ENCODE assay signal across 8 cellular contexts in the genomic region with DNA sequence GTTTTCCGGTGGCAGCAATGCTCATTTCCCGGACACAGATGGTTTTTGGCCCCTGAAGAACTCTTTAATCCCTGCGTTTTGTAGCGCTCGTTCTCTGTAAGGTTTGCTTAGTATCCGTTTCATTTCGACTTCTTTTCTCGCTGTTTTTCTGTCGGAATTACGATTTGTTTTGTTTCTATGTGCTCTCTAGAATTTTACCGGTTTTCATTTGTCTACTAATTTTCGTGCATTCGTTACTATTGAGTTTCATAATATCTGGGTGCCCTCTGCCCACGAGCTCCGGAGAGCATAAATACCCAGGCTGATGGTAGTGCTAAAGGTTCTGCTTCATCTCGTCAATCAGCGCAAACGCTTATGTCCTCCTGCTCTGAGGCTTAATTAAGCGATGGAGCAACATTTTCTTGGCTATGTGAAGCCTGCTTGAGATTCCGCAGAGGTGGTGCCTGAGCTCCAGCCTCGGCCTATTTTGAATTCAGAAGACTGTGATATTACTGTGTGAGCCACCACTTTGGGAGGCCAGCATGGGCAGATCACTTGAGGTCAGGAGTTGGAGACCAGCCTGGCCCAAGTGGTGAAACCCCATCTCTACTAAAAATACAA. TPM values are rescaled to one million over a fixed set of nuclear protein-coding genes. Genes with fewer than 3 reads are reported as not detected.
DNase-seq lines count a peak whose midpoint lies in the region; FAIRE-seq and TF ChIP-seq lines count a peak whose summit lies in the region.

No MANE protein-coding gene starts in this region.

- H3K4me3 Mint-ChIP-seq in CD4-positive, alpha-beta memory T cell, result peak overlapping the region; percentile 93 to 100 (median 100)

- H3K79me2 ChIP-seq in OCI-LY7 (ENCODE audit: insufficient read depth, low read depth, low read length), result no peaks in the 10 kb centered on the region

- BruUV-seq in OCI-LY7 (replicated peaks; lab: Mats Ljungman, UMichigan), result no TSS peak

- no peaks in the 10 kb centered on the region for H3K36me3 ChIP-seq in CD4-positive, alpha-beta memory T cell (ENCODE audit: insufficient read depth, low read length)
- H3K36me3 ChIP-seq in OCI-LY7 (ENCODE audit: insufficient read depth, low read length) (no peaks in the 10 kb centered on the region), neuronal stem cell (replicated peaks in 1 of 2; ENCODE audit: control insufficient read depth in 2 of 2, insufficient read depth in 2 of 2, low read length in 2 of 2) (no peaks in the 10 kb centered on the region)

- POLR2A ChIA-PET in CD4-positive, alpha-beta memory T cell (lab: Charles Lee; ENCODE audit: partially characterized antibody), result interaction anchor here (0.6 to 14.8 kb wide), 16 partner anchors 9 to 608 kb away, joined by 3 to 991 read pairs (median 58); a partner anchor contains a TSS
- POLR2A ChIA-PET in OCI-LY7 (lab: Charles Lee), result interaction anchor here (0.8 to 6.6 kb wide), 6 partner anchors 13 to 125 kb away, joined by 3 to 71 read pairs (median 10); a partner anchor contains a TSS

- peak overlapping the region; percentile 93 for H3K27ac ChIP-seq in CD4-positive, alpha-beta memory T cell (ENCODE audit: low read depth, low read length)
- no peak overlapping the region for H3K27ac ChIP-seq in OCI-LY7 (ENCODE audit: low read depth, low read length, poor library complexity, severe bottlenecking)
- no peak overlapping the region for H3K27ac ChIP-seq in neuronal stem cell (replicated peaks; ENCODE audit: low read length)

- no peak overlapping the region for H3K18ac ChIP-seq in neuronal stem cell (ENCODE audit: low read length)

- H4K91ac ChIP-seq in neuronal stem cell (ENCODE audit: low read depth, low read length, poor library complexity), result no peak overlapping the region

- CTCF ChIA-PET in CD4-positive, alpha-beta memory T cell (lab: Charles Lee; ENCODE audit: partially characterized antibody), result interaction anchor here (0.6 to 11.0 kb wide), 10 partner anchors 12 to 111 kb away, joined by 3 to 226 read pairs (median 46); a partner anchor contains a TSS
- CTCF ChIA-PET in OCI-LY7 (lab: Charles Lee; ENCODE audit: unreplicated experiment), result interaction anchor here (1.3 kb wide), 1 partner anchor 12 kb away, joined by 3 read pairs; no protein-coding TSS in a partner anchor

- no CpG with 5 or more reads among the region's 21 CpGs for WGBS in neuronal stem cell (ENCODE audit: extremely low coverage in 2 of 2, insufficient read length in 2 of 2, insufficient replicate concordance in 1 of 2), 2 donors

- H4K8ac ChIP-seq in neuronal stem cell (ENCODE audit: low read depth, low read length), result no peak overlapping the region

- intact Hi-C loops in CD4-positive, alpha-beta memory T cell (cut with micrococcal nuclease), result loop anchor here (1.0 to 2.0 kb wide), 5 partner anchors 13 to 318 kb away; a partner anchor contains a TSS
- intact Hi-C loops in OCI-LY7 (cut with micrococcal nuclease; ENCODE audit: unreplicated experiment), result loop anchor here (1.0 to 10.0 kb wide), 3 partner anchors 13 to 490 kb away; a partner anchor contains a TSS

- peaks cover 0 to 42% of the 10 kb centered on the region in 2 donors for H3K36me3 Mint-ChIP-seq in CD4-positive, alpha-beta memory T cell

- peak overlapping the region; percentile 88 for H3K4me2 ChIP-seq in OCI-LY7 (ENCODE audit: low read length)
- no peak overlapping the region for H3K4me2 ChIP-seq in neuronal stem cell (ENCODE audit: insufficient read depth, low read length, poor library complexity, severe bottlenecking)

- FAIRE-seq in RCC 7860 (lab: Jason Lieb, UNC), result no peak

- TF ChIP-seq CTCF in OCI-LY7 (conservative IDR thresholded peaks at IDR 0.05; ENCODE audit: low read length), result peak; percentile 56; the same call in 1 of the 2 replicates

- H3K9me3 ChIP-seq in CD4-positive, alpha-beta memory T cell (ENCODE audit: control insufficient read depth in 1 of 2, low read length in 2 of 2), result no peaks in the 10 kb centered on the region
- no peaks in the 10 kb centered on the region for H3K9me3 ChIP-seq in OCI-LY7 (ENCODE audit: low read length)
- H3K9me3 ChIP-seq in neuronal stem cell (replicated peaks in 1 of 2; ENCODE audit: control insufficient read depth in 2 of 2, insufficient read depth in 1 of 2, low read depth in 1 of 2, low read length in 2 of 2), result peaks cover 3 to 4% of the 10 kb centered on the region in 2 donors

- in situ Hi-C loops in KBM-7 (cut with MboI; ENCODE audit: low pct_unique_long_range_greater_than_20kb, low sequenced_read_pairs), result no loop called here

- H2AK5ac ChIP-seq in neuronal stem cell (ENCODE audit: low read depth, low read length), result no peak overlapping the region

- H3K27me3 Mint-ChIP-seq in CD4-positive, alpha-beta memory T cell, result no peaks in the 10 kb centered on the region

- H3K14ac ChIP-seq in neuronal stem cell (ENCODE audit: low read length), result no peak overlapping the region

- DNase-seq in CD4-positive, alpha-beta memory T cell, result no peak
- DNase-seq in OCI-LY7 (ENCODE audit: low spot score) (no peak), dermis blood vessel endothelial cell (peak; percentile 50), neuronal stem cell (ENCODE audit: low spot score) (no peak), RCC 7860 (ENCODE audit: low spot score) (no peak), NCI-H2107 treated with DMSO at 0.1 percent for 48 hours (lab: John Stamatoyannopoulos, UW; ENCODE audit: unreplicated experiment) (no peak), GOT3 (lab: John Stamatoyannopoulos, UW) (no peak), KBM-7 (no peak)

- no peak overlapping the region for H2BK120ac ChIP-seq in neuronal stem cell (ENCODE audit: low read depth, low read length)

- H3K4me1 ChIP-seq in CD4-positive, alpha-beta memory T cell (ENCODE audit: insufficient read depth, low read length), result peaks cover 28% of the 10 kb centered on the region
- H3K4me1 ChIP-seq in OCI-LY7 (ENCODE audit: insufficient read depth, low read length, poor library complexity, severe bottlenecking) (peaks cover 30% of the 10 kb centered on the region), neuronal stem cell (ENCODE audit: control insufficient read depth in 2 of 2, insufficient read depth in 1 of 2, low read depth in 1 of 2, low read length in 2 of 2) (peaks cover 5 to 7% of the 10 kb centered on the region in 2 donors)

- peaks cover 0 to 9% (median 0%) of the 10 kb centered on the region in 8 donors for H3K9me3 Mint-ChIP-seq in CD4-positive, alpha-beta memory T cell

- no peaks in the 10 kb centered on the region for H4K20me1 ChIP-seq in OCI-LY7 (ENCODE audit: insufficient read depth, low read length)

- H3K27ac Mint-ChIP-seq in CD4-positive, alpha-beta memory T cell, result peak overlapping the region; percentile 98 to 100 (median 100)

- no peak overlapping the region for H3K23ac ChIP-seq in neuronal stem cell (ENCODE audit: low read depth, low read length, poor library complexity)

- H3K4me1 Mint-ChIP-seq in CD4-positive, alpha-beta memory T cell, result peaks cover 11 to 62% (median 21%) of the 10 kb centered on the region in 4 donors

- H3K4me3 ChIP-seq in CD4-positive, alpha-beta memory T cell (ENCODE audit: low read length in 2 of 2), result peak overlapping the region; percentile 72 to 76
- H3K4me3 ChIP-seq in OCI-LY7 (ENCODE audit: low read depth, low read length, poor library complexity, severe bottlenecking) (peak overlapping the region; percentile 79), neuronal stem cell (ENCODE audit: low read length in 2 of 2) (peak overlapping the region; percentile 38 to 51)

- H2BK15ac ChIP-seq in neuronal stem cell (ENCODE audit: low read length), result no peak overlapping the region

- no peak overlapping the region for H3K4ac ChIP-seq in neuronal stem cell (ENCODE audit: low read length)

- H2BK12ac ChIP-seq in neuronal stem cell (ENCODE audit: low read length), result no peak overlapping the region

- H3K9ac ChIP-seq in neuronal stem cell (ENCODE audit: low read depth, low read length, poor library complexity), result no peak overlapping the region

- peak overlapping the region; percentile 89 for H2AFZ ChIP-seq in OCI-LY7 (ENCODE audit: low read length)
- H2AFZ ChIP-seq in neuronal stem cell (ENCODE audit: low read length), result peak overlapping the region; percentile 78

- no peak overlapping the region for H2BK5ac ChIP-seq in neuronal stem cell (ENCODE audit: low read length)

- no peaks in the 10 kb centered on the region for H3K9me2 ChIP-seq in OCI-LY7 (ENCODE audit: insufficient read depth, low read length)

- no peaks in the 10 kb centered on the region for H3K27me3 ChIP-seq in CD4-positive, alpha-beta memory T cell (ENCODE audit: insufficient read depth, low read length)
- peaks cover 28 to 85% (median 52%) of the 10 kb centered on the region in 3 experiments for H3K27me3 ChIP-seq in neuronal stem cell (ENCODE audit: control insufficient read depth in 3 of 3, insufficient read depth in 3 of 3, low read depth in 1 of 3, low read length in 3 of 3)

- H3K79me1 ChIP-seq in neuronal stem cell (ENCODE audit: low read depth, low read length), result no peaks in the 10 kb centered on the region

RNA-seq across cellular contexts. Expression of a gene that starts 44.9 kb away (rescaled TPM):
- 10 to 100 TPM; 43.4 to 47.8 TPM for total RNA-seq in CD4-positive, alpha-beta memory T cell
- polyA plus RNA-seq in CD4-positive, alpha-beta memory T cell, result 10 to 100 TPM; 35.8 to 47.0 TPM
- total RNA-seq in OCI-LY7 (2014; rRNA removed; shearing (Covaris generic)), result 13.5 and 15.4 TPM in 2 replicates
- 11.4 and 15.1 TPM in 2 replicates for total RNA-seq in OCI-LY7 (2022)
- 7.7 and 7.8 TPM in 2 replicates for total RNA-seq in dermis blood vessel endothelial cell
- polyA plus RNA-seq in neuronal stem cell (2013, experiment 1 of 2), result 0.07 TPM
- 0.07 TPM for polyA plus RNA-seq in neuronal stem cell (2013, experiment 2 of 2)
